In genomic region chr1:193111641-193112090, GRCh38 we compare ENCODE assay signal across 8 cellular contexts. TPM values are rescaled to one million over a fixed set of nuclear protein-coding genes. Genes with fewer than 3 reads are reported as not detected.
DNase-seq lines count a peak whose midpoint lies in the region; ATAC-seq and TF ChIP-seq lines count a peak whose summit lies in the region.

No MANE protein-coding gene starts in this region.

- intact Hi-C loops in aorta (cut with DNase I) = no loop called here

- H3K27ac ChIP-seq in aorta (ENCODE audit: low read depth in 1 of 2, low read length in 2 of 2) = no peak overlapping the region

- H3K36me3 ChIP-seq in aorta (ENCODE audit: control insufficient read depth in 1 of 2, insufficient read depth in 2 of 2, low read length in 1 of 2) = no peaks in the 10 kb centered on the region

- H3K4me1 ChIP-seq in aorta (ENCODE audit: control insufficient read depth in 1 of 2, insufficient read depth in 2 of 2, low read length in 2 of 2) = peaks cover 0 to 5% of the 10 kb centered on the region in 2 donors

- no peak for TF ChIP-seq CTCF in WI38 (IDR thresholded peaks at IDR 0.05; ENCODE audit: low read depth, low read length)

- ATAC-seq in aorta (ENCODE audit: low FRiP score) (peak; percentile 79), HG02981 (IDR thresholded peaks at IDR 0.05; ENCODE audit: unreplicated experiment) (no peak)
- no peak for ATAC-seq in stimulated activated naive CD8-positive, alpha-beta T cell treated with anti-CD3 and anti-CD28 coated beads, Interleukin-15, Interleukin-2, amounts not matched to agents 100 U/mL and 50 U/mL, for 24 hours

- DNase-seq in NOMO-1 treated with DMSO at 0.1 percent for 48 hours (lab: John Stamatoyannopoulos, UW; ENCODE audit: unreplicated experiment) (peak; percentile 42), NOMO-1 treated with dmso at 0.1 percent for 144 hours (lab: John Stamatoyannopoulos, UW; ENCODE audit: unreplicated experiment) (no peak), kidney glomerular epithelial cell (lab: John Stamatoyannopoulos, UW) (peak; percentile 37), aorta (peak; percentile 82 to 85)
- DNase-seq in activated CD8-positive, alpha-beta memory T cell treated with anti-CD3 and anti-CD28 coated beads, Interleukin-2, amount 50 U/mL, for 48 hours = no peak
- no peak for DNase-seq in stimulated activated naive CD8-positive, alpha-beta T cell treated with anti-CD3 and anti-CD28 coated beads, Interleukin-15, Interleukin-2, amounts not matched to agents 100 U/mL and 50 U/mL, for 24 hours

- 15 to 16% methylated on average over 6 of the region's 6 CpGs for WGBS in aorta, 2 donors

- no peaks in the 10 kb centered on the region for H3K27me3 ChIP-seq in aorta (ENCODE audit: control insufficient read depth in 1 of 2, insufficient read depth in 2 of 2, low read length in 1 of 2)

- H3K4me3 ChIP-seq in WI38 (ENCODE audit: low read depth, low read length) (peak overlapping the region; percentile 27; the same call in 1 of the 2 replicates), aorta (ENCODE audit: low read length in 2 of 2) (no peak overlapping the region)

- H3K9me3 ChIP-seq in aorta (ENCODE audit: control insufficient read depth, low read length) = no peaks in the 10 kb centered on the region

RNA-seq across cellular contexts. Expression of gene GLRX2, which starts 6.5 kb away (rescaled TPM):
- 10 to 100 TPM; 13.4 to 14.4 TPM for total RNA-seq in aorta
- 10 to 100 TPM; 14.8 to 30.8 TPM for polyA plus RNA-seq in aorta

RNA-seq across cellular contexts. Expression of gene CDC73, which starts 10.2 kb away (rescaled TPM):
- 10 to 100 TPM; 76.2 to 76.5 TPM for total RNA-seq in aorta
- 10 to 100 TPM; 10.7 to 30.2 TPM for polyA plus RNA-seq in aorta

RNA-seq across cellular contexts. Expression of gene RO60, which starts 52.3 kb away (rescaled TPM):
- 10 to 100 TPM; 62.9 to 71.7 TPM for total RNA-seq in aorta
- 1 to 10 TPM; 6.4 to 8.0 TPM for polyA plus RNA-seq in aorta

RNA-seq across cellular contexts. Expression of gene UCHL5, which starts 52.5 kb away (rescaled TPM):
- total RNA-seq in aorta = 10 to 100 TPM; 26.2 to 29.7 TPM
- polyA plus RNA-seq in aorta = 10 to 100 TPM; 10.5 to 17.9 TPM

Comparison
In these comparisons a context has a peak if more than half of its experiments do, and no peak if none do; other contexts are left out.
1. DNase-seq: peak in NOMO-1 treated with DMSO at 0.1 percent for 48 hours (single experiment), kidney glomerular epithelial cell (single experiment) and aorta (2 of 2); none in NOMO-1 treated with dmso at 0.1 percent for 144 hours (single experiment), activated CD8-positive, alpha-beta memory T cell treated with anti-CD3 and anti-CD28 coated beads, Interleukin-2, amount 50 U/mL, for 48 hours (single experiment) and stimulated activated naive CD8-positive, alpha-beta T cell treated with anti-CD3 and anti-CD28 coated beads, Interleukin-15, Interleukin-2, amounts not matched to agents 100 U/mL and 50 U/mL, for 24 hours (single experiment).